In the genomic region with DNA sequence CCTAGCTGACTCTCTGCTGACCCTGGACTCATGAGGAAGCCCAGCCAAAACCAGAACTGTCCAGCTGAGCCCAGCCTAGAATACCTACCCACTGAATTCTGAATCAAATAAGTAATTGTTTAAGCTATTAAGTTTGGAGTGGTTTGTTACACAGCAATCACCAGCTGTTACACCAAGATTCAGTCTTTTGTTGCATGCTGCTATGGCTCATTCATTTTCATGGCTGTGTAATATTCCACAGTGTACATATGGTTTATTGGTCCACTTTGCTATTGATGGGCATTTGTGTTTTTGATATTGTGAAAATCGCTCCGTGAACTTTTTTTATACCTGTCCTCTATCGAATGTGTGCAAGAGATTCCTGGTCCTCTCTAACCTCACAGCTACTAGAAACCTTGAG, we compare ENCODE assay signal across 37 cellular contexts.
"Had no signal": no experiment of that assay in that cellular context is flagged by ENCODE, and none has a peak within 500 bp of the region (broad histone marks: within the 10 kb centered on the region; RNA-seq: fewer than 3 reads in every experiment).

No MANE protein-coding gene starts in this region.

- H3K4me3 Mint-ChIP-seq: activated B cell treated with CpG ODN at 0.5 μM for 24 hours; activated CD4-positive, alpha-beta memory T cell treated with anti-CD3 and anti-CD28 coated beads for 36 hours; activated CD4-positive, alpha-beta T cell treated with anti-CD3 and anti-CD28 coated beads, Interleukin-2, amount 10 ng/mL, durations not matched to agents 24 days and 14 days; activated CD8-positive, alpha-beta T cell treated with anti-CD3 and anti-CD28 coated beads for 36 hours; activated naive CD4-positive, alpha-beta T cell treated with anti-CD3 and anti-CD28 coated beads for 36 hours; activated naive CD8-positive, alpha-beta T cell treated with anti-CD3 and anti-CD28 coated beads for 36 hours; activated T-cell treated with anti-CD3 and anti-CD28 coated beads, Interleukin-2, amount 50 U/mL, for 4 hours; activated T-cell treated with anti-CD3 and anti-CD28 coated beads, Interleukin-2, amount 50 U/mL, for 72 hours; activated T-helper 1 cell treated with anti-CD3 and anti-CD28 coated beads, Interleukin-12 subunit alpha, Interleukin-12 subunit beta, Interleukin-2, Interleukin-4 antibody, amounts not matched to agents 30 ng/mL and 10 ng/mL and 1 ng/mL, durations not matched to agents 14 hours and 24 hours and 36 hours; activated T-helper 17 cell treated with anti-CD3 and anti-CD28 coated beads, Interleukin-2, amount 50 U/mL, for 72 hours; T-helper 1 cell treated with Interleukin-12 subunit alpha and Interleukin-12 subunit beta and Interleukin-4 antibody, amounts not matched to agents 30 μg/mL and 1 μg/mL, for 36 hours; T-helper 2 cell treated with Interferon-gamma antibody and Interleukin-4, amounts not matched to agents 5 μg/mL and 100 μg/mL, for 36 hours had no signal

- H3K36me3 Mint-ChIP-seq: activated CD4-positive, alpha-beta memory T cell treated with anti-CD3 and anti-CD28 coated beads for 36 hours; activated naive CD8-positive, alpha-beta T cell treated with anti-CD3 and anti-CD28 coated beads for 36 hours had no signal

- H3K4me3 ChIP-seq: adrenal gland, body of pancreas, breast epithelium had no signal

- H3K4me1 Mint-ChIP-seq: activated B cell treated with CpG ODN at 0.5 μM for 24 hours; activated CD4-positive, alpha-beta T cell treated with anti-CD3 and anti-CD28 coated beads, Interleukin-2, amount 10 ng/mL, durations not matched to agents 24 days and 14 days; activated naive CD8-positive, alpha-beta T cell treated with anti-CD3 and anti-CD28 coated beads for 36 hours; activated T-helper 17 cell treated with anti-CD3 and anti-CD28 coated beads, Interleukin-2, amount 50 U/mL, for 72 hours had no signal

- H3K9me3 ChIP-seq: adrenal gland, body of pancreas, breast epithelium had no signal

- H3K27me3 ChIP-seq: adrenal gland, body of pancreas, brain microvascular endothelial cell, breast epithelium had no signal

- H3K27me3 Mint-ChIP-seq: activated CD4-positive, alpha-beta T cell treated with anti-CD3 and anti-CD28 coated beads, Interleukin-2, amount 10 ng/mL, durations not matched to agents 24 days and 14 days had no signal

- H3K36me3 ChIP-seq: adrenal gland, brain microvascular endothelial cell, breast epithelium had no signal

- ATAC-seq: activated CD8-positive, alpha-beta T cell treated with anti-CD3 and anti-CD28 coated beads for 36 hours; activated naive CD4-positive, alpha-beta T cell treated with anti-CD3 and anti-CD28 coated beads, Interleukin-2, amount 50 U/mL, for 72 hours; activated T-cell treated with anti-CD3 and anti-CD28 coated beads, Interleukin-2, amount 50 U/mL, for 4 hours; activated T-cell treated with anti-CD3 and anti-CD28 coated beads, Interleukin-2, amount 50 U/mL, for 72 hours; activated T-helper 17 cell treated with anti-CD3 and anti-CD28 coated beads, Interleukin-2, amount 50 U/mL, for 72 hours; body of pancreas had no signal

- H3K27ac ChIP-seq: adrenal gland, body of pancreas, brain microvascular endothelial cell, breast epithelium, VCaP had no signal

- H3K27ac Mint-ChIP-seq: activated B cell treated with CpG ODN at 0.5 μM for 24 hours; activated CD4-positive, alpha-beta memory T cell treated with anti-CD3 and anti-CD28 coated beads for 36 hours; activated CD4-positive, alpha-beta T cell treated with anti-CD3 and anti-CD28 coated beads, Interleukin-2, amount 10 ng/mL, durations not matched to agents 24 days and 14 days; activated CD8-positive, alpha-beta T cell treated with anti-CD3 and anti-CD28 coated beads for 36 hours; activated naive CD4-positive, alpha-beta T cell treated with anti-CD3 and anti-CD28 coated beads for 36 hours; activated naive CD4-positive, alpha-beta T cell treated with anti-CD3 and anti-CD28 coated beads, Interleukin-2, amount 50 U/mL, for 72 hours; activated naive CD8-positive, alpha-beta T cell treated with anti-CD3 and anti-CD28 coated beads for 36 hours; activated T-cell treated with anti-CD3 and anti-CD28 coated beads, Interleukin-2, amount 50 U/mL, for 72 hours; activated T-helper 1 cell treated with anti-CD3 and anti-CD28 coated beads, Interleukin-12 subunit alpha, Interleukin-12 subunit beta, Interleukin-2, Interleukin-4 antibody, amounts not matched to agents 30 ng/mL and 10 ng/mL and 1 ng/mL, durations not matched to agents 14 hours and 24 hours and 36 hours; activated T-helper 17 cell treated with anti-CD3 and anti-CD28 coated beads, Interleukin-2, amount 50 U/mL, for 72 hours; T-helper 1 cell treated with Interleukin-12 subunit alpha and Interleukin-12 subunit beta and Interleukin-4 antibody, amounts not matched to agents 30 μg/mL and 1 μg/mL, for 36 hours; T-helper 2 cell treated with Interferon-gamma antibody and Interleukin-4, amounts not matched to agents 5 μg/mL and 100 μg/mL, for 36 hours had no signal

- FAIRE-seq: astrocyte, TTC549 had no signal

- DNase-seq: activated B cell treated with CpG ODN at 0.5 μM for 24 hours; activated CD4-positive, alpha-beta memory T cell treated with anti-CD3 and anti-CD28 coated beads for 36 hours; activated CD4-positive, alpha-beta T cell treated with anti-CD3 and anti-CD28 coated beads for 4 hours; activated CD4-positive, alpha-beta T cell treated with anti-CD3 and anti-CD28 coated beads, Interleukin-2, amount 10 ng/mL, durations not matched to agents 24 days and 14 days; activated CD4-positive, alpha-beta T cell treated with anti-CD3 and anti-CD28 coated beads, Interleukin-2, amount 50 U/mL, for 1 hour; activated CD4-positive, alpha-beta T cell treated with anti-CD3 and anti-CD28 coated beads, Interleukin-2, amount 50 U/mL, for 4 hours; activated CD4-positive, CD25-positive, alpha-beta regulatory T cell treated with anti-CD3 and anti-CD28 coated beads, Interleukin-2, amount 50 U/mL, for 72 hours; activated CD8-positive, alpha-beta memory T cell treated with anti-CD3 and anti-CD28 coated beads, Interleukin-2, amount 50 U/mL, for 4 hours; activated CD8-positive, alpha-beta T cell treated with anti-CD3 and anti-CD28 coated beads for 36 hours; activated effector memory CD4-positive, alpha-beta T cell treated with anti-CD3 and anti-CD28 coated beads, Interleukin-2, amount 50 U/mL, for 16 hours; activated gamma-delta T cell treated with Interleukin-2 at 50 U/mL for 16 hours; activated naive CD4-positive, alpha-beta T cell; activated naive CD4-positive, alpha-beta T cell treated with anti-CD3 and anti-CD28 coated beads for 36 hours; activated naive CD4-positive, alpha-beta T cell treated with anti-CD3 and anti-CD28 coated beads, Interleukin-2, amount 50 U/mL, for 16 hours; activated naive CD8-positive, alpha-beta T cell treated with anti-CD3 and anti-CD28 coated beads for 36 hours; activated T-cell treated with anti-CD3 and anti-CD28 coated beads for 4 hours; activated T-cell treated with anti-CD3 and anti-CD28 coated beads, Interleukin-2, amount 50 U/mL, for 1 hour; activated T-cell treated with anti-CD3 and anti-CD28 coated beads, Interleukin-2, amount 50 U/mL, for 4 hours; activated T-cell treated with anti-CD3 and anti-CD28 coated beads, Interleukin-2, amount 50 U/mL, for 72 hours; adrenal gland; amniotic stem cell; aorta; body of pancreas; brain microvascular endothelial cell; central memory CD4-positive, alpha-beta T cell; T-helper 1 cell; T-helper 2 cell; T-helper 9 cell had no signal

- H3K4me1 ChIP-seq: adrenal gland, body of pancreas, breast epithelium had no signal

- H3K9me3 Mint-ChIP-seq: activated B cell treated with CpG ODN at 0.5 μM for 24 hours had no signal
